In genomic region chr20:59392741-59393140, GRCh38 we compare ENCODE assay signal across 29 cellular contexts.
"Had no signal": no experiment of that assay in that cellular context is flagged by ENCODE, and none has a peak within 500 bp of the region (broad histone marks: within the 10 kb centered on the region; RNA-seq: fewer than 3 reads in every experiment).

No MANE protein-coding gene starts in this region.

- H3K9me3 ChIP-seq: adrenal gland, body of pancreas, breast epithelium, MG63, SJSA1 had no signal

- DNase-seq: activated B cell treated with CpG ODN at 0.5 μM for 24 hours; activated CD4-positive, alpha-beta memory T cell treated with anti-CD3 and anti-CD28 coated beads for 36 hours; activated CD4-positive, alpha-beta T cell treated with anti-CD3 and anti-CD28 coated beads for 4 hours; activated CD4-positive, alpha-beta T cell treated with anti-CD3 and anti-CD28 coated beads, Interleukin-2, amount 50 U/mL, for 1 hour; activated CD4-positive, CD25-positive, alpha-beta regulatory T cell treated with anti-CD3 and anti-CD28 coated beads, Interleukin-2, amount 50 U/mL, for 72 hours; activated CD8-positive, alpha-beta memory T cell treated with anti-CD3 and anti-CD28 coated beads, Interleukin-2, amount 50 U/mL, for 4 hours; activated gamma-delta T cell treated with Interleukin-2 at 50 U/mL for 16 hours; activated naive CD4-positive, alpha-beta T cell treated with anti-CD3 and anti-CD28 coated beads for 36 hours; activated T-cell treated with anti-CD3 and anti-CD28 coated beads for 4 hours; activated T-cell treated with anti-CD3 and anti-CD28 coated beads, Interleukin-2, amount 50 U/mL, for 4 hours; adrenal gland; body of pancreas; Karpas-422; MG63; NCI-H1092; NCI-H1436 treated with DMSO at 0.1 percent for 48 hours; NCI-H1694 treated with DMSO at 0.1 percent for 48 hours; NCI-H2029; NCI-H226; NCI-H446 treated with DMSO at 0.1 percent for 48 hours; NCI-H524; SHP77; T-helper 1 cell; T-helper 2 cell; T-helper 9 cell had no signal

- H3K27ac ChIP-seq: adrenal gland, body of pancreas, breast epithelium, SJSA1, VCaP had no signal

- H3K27me3 ChIP-seq: adrenal gland, body of pancreas, MG63 had no signal

- FAIRE-seq: astrocyte had no signal

- H3K4me1 ChIP-seq: adrenal gland, body of pancreas, breast epithelium, SJSA1 had no signal

- H3K36me3 ChIP-seq: adrenal gland, breast epithelium, MG63, SJSA1 had no signal

- H3K4me3 ChIP-seq: adrenal gland, body of pancreas, breast epithelium, MG63, SJSA1 had no signal
